8 cellular contexts compared by ENCODE assay signal in genomic region chr5:33300209-33300742, GRCh38.
DNase-seq lines count a peak whose midpoint lies in the region; ATAC-seq, FAIRE-seq and TF ChIP-seq lines count a peak whose summit lies in the region.

No MANE protein-coding gene starts in this region.

- peaks cover 9% of the 10 kb centered on the region for H3K4me1 ChIP-seq in keratinocyte (ENCODE audit: control insufficient read depth, extremely low read depth, insufficient read depth, low read length)

- H3K4me3 ChIP-seq in NB4 (ENCODE audit: low read depth, low read length) (no peak overlapping the region), keratinocyte (ENCODE audit: control insufficient read depth in 2 of 3, extremely low read depth in 1 of 3, insufficient read depth in 2 of 3, low read depth in 1 of 3, low read length in 3 of 3) (no peak overlapping the region)

- no peaks in the 10 kb centered on the region for H3K27me3 ChIP-seq in keratinocyte (ENCODE audit: control insufficient read depth, extremely low read depth, insufficient read depth, low read length)

- DNase-seq in NB4 (ENCODE audit: low read depth) (peak; percentile 5), keratinocyte (ENCODE audit: low read depth, low spot score) (no peak), HuH-7.5 (ENCODE audit: low spot score) (no peak), NCI-H226 (no peak), A172 (ENCODE audit: low spot score) (no peak), NCI-H2196 treated with DMSO at 0.1 percent for 48 hours (lab: John Stamatoyannopoulos, UW; ENCODE audit: unreplicated experiment) (no peak)

- no peaks in the 10 kb centered on the region for H4K20me1 ChIP-seq in keratinocyte (ENCODE audit: control insufficient read depth, extremely low read depth, insufficient read depth, low read length)

- dilution Hi-C loops in keratinocyte (cut with MboI; ENCODE audit: extremely low pct_ligation_motif_present, low sequenced_read_pairs): no loop called here

- no peak for TF ChIP-seq POLR2A in NB4 (IDR thresholded peaks at IDR 0.05; ENCODE audit: extremely low read depth, insufficient read length)

- H3K36me3 ChIP-seq in keratinocyte (ENCODE audit: control insufficient read depth in 2 of 2, extremely low read depth in 1 of 2, insufficient read depth in 2 of 2, low read length in 2 of 2): no peaks in the 10 kb centered on the region

- peak overlapping the region; percentile 8 for H3K27ac ChIP-seq in keratinocyte (ENCODE audit: control insufficient read depth, insufficient read depth, low read length)

- TF ChIP-seq CTCF in NB4 (IDR thresholded peaks at IDR 0.05; ENCODE audit: low read depth, low read length): peak; percentile 0
- TF ChIP-seq CTCF in keratinocyte (optimal IDR thresholded peaks at IDR 0.05 in 1 of 3, IDR thresholded peaks at IDR 0.05 in 1 of 3, conservative IDR thresholded peaks at IDR 0.05 in 1 of 3; ENCODE audit: extremely low read depth in 1 of 3, insufficient read depth in 2 of 3, low read length in 3 of 3): no peak

- H3K4me2 ChIP-seq in keratinocyte (ENCODE audit: control insufficient read depth, extremely low read depth, insufficient read depth, low read depth, low read length): peak overlapping the region; percentile 52

- peak overlapping the region; percentile 52 for H2AFZ ChIP-seq in keratinocyte (ENCODE audit: control insufficient read depth, low read length)

- H3K9ac ChIP-seq in keratinocyte (ENCODE audit: control insufficient read depth, extremely low read depth, insufficient read depth, low read length): no peak overlapping the region

- no peaks in the 10 kb centered on the region for H3K79me2 ChIP-seq in keratinocyte (ENCODE audit: control insufficient read depth, insufficient read depth, low read length)

- peak; percentile 5 for FAIRE-seq in keratinocyte (lab: Jason Lieb, UNC)

- ATAC-seq in GM18858 (IDR thresholded peaks at IDR 0.05; ENCODE audit: unreplicated experiment) (peak; percentile 76), HG02571 (IDR thresholded peaks at IDR 0.05; ENCODE audit: unreplicated experiment) (peak; percentile 70)

- H3K9me1 ChIP-seq in keratinocyte (ENCODE audit: control insufficient read depth, extremely low read depth, insufficient read depth, low read length): no peaks in the 10 kb centered on the region

- H3K9me3 ChIP-seq in keratinocyte (ENCODE audit: control insufficient read depth, low read depth, low read length): no peaks in the 10 kb centered on the region
